In genomic region chr11:95547186-95547585, GRCh38 we compare ENCODE assay signal across 26 cellular contexts.
"Had no signal": no experiment of that assay in that cellular context is flagged by ENCODE, and none has a peak within 500 bp of the region (broad histone marks: within the 10 kb centered on the region; RNA-seq: fewer than 3 reads in every experiment).

No MANE protein-coding gene starts in this region.

- DNase-seq: activated CD4-positive, alpha-beta T cell treated with anti-CD3 and anti-CD28 coated beads for 1 hour; activated CD4-positive, alpha-beta T cell treated with anti-CD3 and anti-CD28 coated beads, Interleukin-2, amount 10 ng/mL, durations not matched to agents 7 days and 5 days; activated CD8-positive, alpha-beta T cell treated with anti-CD3 and anti-CD28 coated beads for 36 hours; activated naive CD4-positive, alpha-beta T cell; activated T-cell treated with anti-CD3 and anti-CD28 coated beads, Interleukin-2, amount 50 U/mL, for 72 hours; amniotic stem cell; brain microvascular endothelial cell; caudate nucleus; cortex of kidney; effector memory CD8-positive, alpha-beta T cell; left lung; mucosa of descending colon; nucleus accumbens; psoas muscle; spleen; SW 1271; T-helper 17 cell; T1000; tibial artery; upper lobe of right lung had no signal

- H3K4me3 ChIP-seq: left lung, mucosa of descending colon, psoas muscle, right atrium auricular region, spleen, suprapubic skin, tibial artery, upper lobe of right lung had no signal

- H3K4me1 Mint-ChIP-seq: WTC11 had no signal

- H3K27me3 ChIP-seq: brain microvascular endothelial cell, left lung, right atrium auricular region, spleen, suprapubic skin, tibial artery, upper lobe of right lung had no signal

- H3K4me3 Mint-ChIP-seq: activated CD4-positive, alpha-beta T cell treated with anti-CD3 and anti-CD28 coated beads, Interleukin-2, amount 10 ng/mL, durations not matched to agents 7 days and 5 days; activated CD8-positive, alpha-beta T cell treated with anti-CD3 and anti-CD28 coated beads for 36 hours; activated naive CD8-positive, alpha-beta T cell; activated T-cell treated with anti-CD3 and anti-CD28 coated beads, Interleukin-2, amount 50 U/mL, for 72 hours; effector memory CD8-positive, alpha-beta T cell; T-helper 17 cell; WTC11 had no signal

- H3K36me3 Mint-ChIP-seq: WTC11 had no signal

- H3K27ac ChIP-seq: brain microvascular endothelial cell, left lung, parathyroid adenoma, psoas muscle, right atrium auricular region, spleen, suprapubic skin, upper lobe of right lung had no signal

- H3K27me3 Mint-ChIP-seq: activated CD4-positive, alpha-beta T cell treated with anti-CD3 and anti-CD28 coated beads, Interleukin-2, amount 10 ng/mL, durations not matched to agents 7 days and 5 days; activated CD8-positive, alpha-beta T cell treated with anti-CD3 and anti-CD28 coated beads for 36 hours; activated naive CD8-positive, alpha-beta T cell; T-helper 17 cell had no signal

- H3K4me1 ChIP-seq: left lung, parathyroid adenoma, psoas muscle, right atrium auricular region, spleen, suprapubic skin, upper lobe of right lung had no signal

- ATAC-seq: activated CD8-positive, alpha-beta T cell treated with anti-CD3 and anti-CD28 coated beads for 36 hours; activated T-cell treated with anti-CD3 and anti-CD28 coated beads, Interleukin-2, amount 50 U/mL, for 72 hours; effector memory CD8-positive, alpha-beta T cell; esophagus mucosa; left lung; mucosa of descending colon; psoas muscle; T-helper 17 cell; upper lobe of right lung; WTC11 had no signal

- H3K36me3 ChIP-seq: brain microvascular endothelial cell, left lung, right atrium auricular region, spleen, suprapubic skin, tibial artery, upper lobe of right lung had no signal

- H2AFZ ChIP-seq: parathyroid adenoma had no signal

- H3K9ac ChIP-seq: parathyroid adenoma had no signal

- H3K9me3 ChIP-seq: left lung, mucosa of descending colon, psoas muscle, right atrium auricular region, spleen, suprapubic skin, tibial artery, upper lobe of right lung had no signal

- H3K79me2 ChIP-seq: parathyroid adenoma had no signal

- H3K9me3 Mint-ChIP-seq: activated CD8-positive, alpha-beta T cell treated with anti-CD3 and anti-CD28 coated beads for 36 hours; effector memory CD8-positive, alpha-beta T cell had no signal

- H3K27ac Mint-ChIP-seq: activated CD4-positive, alpha-beta T cell treated with anti-CD3 and anti-CD28 coated beads, Interleukin-2, amount 10 ng/mL, durations not matched to agents 7 days and 5 days; activated CD8-positive, alpha-beta T cell treated with anti-CD3 and anti-CD28 coated beads for 36 hours; activated naive CD8-positive, alpha-beta T cell; activated T-cell treated with anti-CD3 and anti-CD28 coated beads, Interleukin-2, amount 50 U/mL, for 72 hours; effector memory CD8-positive, alpha-beta T cell; T-helper 17 cell; WTC11 had no signal
